ENCODE assay signal across 24 cellular contexts in genomic region chr20:53782612-53783246, GRCh38.
DNase-seq lines count a peak whose midpoint lies in the region; ATAC-seq, FAIRE-seq and TF ChIP-seq lines count a peak whose summit lies in the region.
"Had no signal": no experiment of that assay in that cellular context is flagged by ENCODE, and none has a peak within 500 bp of the region (broad histone marks: within the 10 kb centered on the region; RNA-seq: fewer than 3 reads in every experiment).

No MANE protein-coding gene starts in this region.

- DNase-seq in HTR-8/SVneo (ENCODE audit: insufficient read length, low spot score) (no peak), RWPE2 (ENCODE audit: low spot score) (peak; percentile 20), mesenchymal stem cell (no peak), T-helper 9 cell (no peak)
- DNase-seq in stimulated activated naive CD4-positive, alpha-beta T cell treated with Interleukin-2 at 50 U/mL for 16 hours (lab: John Stamatoyannopoulos, UW) = no peak
- DNase-seq: 8988T; ACHN; AML-193; BE2C; CD4-positive, alpha-beta T cell; CD8-positive, alpha-beta memory T cell; DMS 273 treated with DMSO at 0.1 percent for 48 hours; DMS79; EL; GDM1; H9 had no signal

- peaks cover 28% of the 10 kb centered on the region for H3K4me1 ChIP-seq in RWPE2 (ENCODE audit: insufficient read depth, poor library complexity, severe bottlenecking)
- H3K4me1 ChIP-seq in mesenchymal stem cell (ENCODE audit: control insufficient read depth, insufficient read depth, low read depth, low read length) = no peaks in the 10 kb centered on the region
- H3K4me1 ChIP-seq: BE2C had no signal

- H3K9me3 ChIP-seq in RWPE2 (ENCODE audit: severe bottlenecking) (no peaks in the 10 kb centered on the region), mesenchymal stem cell (ENCODE audit: control insufficient read depth, low read length) (no peaks in the 10 kb centered on the region)
- H3K9me3 ChIP-seq: A549, BE2C had no signal

- H2AK5ac ChIP-seq in mesenchymal stem cell (ENCODE audit: low read length, severe bottlenecking) = peak overlapping the region; percentile 77

- no peak overlapping the region for H4K91ac ChIP-seq in mesenchymal stem cell (ENCODE audit: low read length)

- ATAC-seq in RWPE2 (ENCODE audit: low read depth) (no peak), HG02981 (IDR thresholded peaks at IDR 0.05; ENCODE audit: unreplicated experiment) (no peak)
- ATAC-seq: A549, GM23338, HCT116 had no signal

- no peak overlapping the region for H2BK120ac ChIP-seq in mesenchymal stem cell (ENCODE audit: low read depth, low read length)

- no peaks in the 10 kb centered on the region for H3K79me1 ChIP-seq in mesenchymal stem cell (replicated peaks; ENCODE audit: low read length, poor library complexity, severe bottlenecking)

- FAIRE-seq in HTR-8/SVneo (lab: Jason Lieb, UNC) = peak; percentile 31
- FAIRE-seq: A549, D721Med, GM12891, GM18507 had no signal

- H3K4ac ChIP-seq in mesenchymal stem cell (ENCODE audit: low read depth in 1 of 2, low read length in 2 of 2) = no peak overlapping the region

- no peak overlapping the region for H3K23ac ChIP-seq in mesenchymal stem cell (ENCODE audit: low read length in 2 of 2)

- H3K18ac ChIP-seq in mesenchymal stem cell (ENCODE audit: low read depth in 1 of 2, low read length in 2 of 2) = no peak overlapping the region

- H3K4me3 ChIP-seq in RWPE2 (ENCODE audit: severe bottlenecking) (no peak overlapping the region), mesenchymal stem cell (ENCODE audit: insufficient read depth in 1 of 2, low read depth in 1 of 2, low read length in 2 of 2) (no peak overlapping the region)
- H3K4me3 ChIP-seq: A549; BLaER1 treated with 17β-estradiol and CSF1 and Interleukin-3, amounts not matched to agents 10 nM and 100 nM; GM23338 had no signal

- TF ChIP-seq CTCF in RWPE2 (IDR thresholded peaks at IDR 0.05; ENCODE audit: poor library complexity, severe bottlenecking) = no peak

- H3K14ac ChIP-seq in mesenchymal stem cell (ENCODE audit: low read length in 2 of 2) = no peak overlapping the region

- no peak overlapping the region for H2BK12ac ChIP-seq in mesenchymal stem cell (ENCODE audit: low read length in 2 of 2)

- H3K27ac ChIP-seq in RWPE2 (ENCODE audit: poor library complexity, severe bottlenecking) (no peak overlapping the region), mesenchymal stem cell (ENCODE audit: low read length, poor library complexity, severe bottlenecking) (no peak overlapping the region)
- H3K27ac ChIP-seq: BLaER1 treated with 17β-estradiol and CSF1 and Interleukin-3, amounts not matched to agents 10 nM and 100 nM had no signal

- H3K9ac ChIP-seq in mesenchymal stem cell (ENCODE audit: low read length) = no peak overlapping the region
- H3K9ac ChIP-seq: BLaER1 treated with 17β-estradiol and CSF1 and Interleukin-3, amounts not matched to agents 10 nM and 100 nM had no signal

- no peak overlapping the region for H2BK15ac ChIP-seq in mesenchymal stem cell (ENCODE audit: low read depth, poor library complexity, severe bottlenecking)

- no peak overlapping the region for H3K4me2 ChIP-seq in mesenchymal stem cell (ENCODE audit: low read length, poor library complexity, severe bottlenecking)
- H3K4me2 ChIP-seq: A549; BLaER1 treated with 17β-estradiol and CSF1 and Interleukin-3, amounts not matched to agents 10 nM and 100 nM; GM23338 had no signal

- H2BK5ac ChIP-seq in mesenchymal stem cell (ENCODE audit: low read depth, low read length, poor library complexity, severe bottlenecking) = no peak overlapping the region

- no peak overlapping the region for H2AFZ ChIP-seq in mesenchymal stem cell (ENCODE audit: low read depth, low read length)
- H2AFZ ChIP-seq: GM23338 had no signal

- WGBS in mesenchymal stem cell = 96% methylated on average over 3 of the region's 4 CpGs

- H3K27me3 ChIP-seq in RWPE2 (ENCODE audit: insufficient read depth, poor library complexity, severe bottlenecking) (no peaks in the 10 kb centered on the region), mesenchymal stem cell (ENCODE audit: control insufficient read depth in 1 of 2, insufficient read depth in 1 of 2, low read length in 2 of 2) (no peaks in the 10 kb centered on the region)
- H3K27me3 ChIP-seq: BE2C; BLaER1 treated with 17β-estradiol and CSF1 and Interleukin-3, amounts not matched to agents 10 nM and 100 nM had no signal

- H4K8ac ChIP-seq in mesenchymal stem cell (ENCODE audit: low read length) = no peak overlapping the region

- H3K36me3 ChIP-seq in RWPE2 (ENCODE audit: low read depth) (no peaks in the 10 kb centered on the region), mesenchymal stem cell (ENCODE audit: control insufficient read depth in 1 of 2, insufficient read depth in 2 of 2, low read depth in 1 of 2, low read length in 2 of 2) (no peaks in the 10 kb centered on the region)
- H3K36me3 ChIP-seq: BE2C; BLaER1 treated with 17β-estradiol and CSF1 and Interleukin-3, amounts not matched to agents 10 nM and 100 nM had no signal
